9 cellular contexts compared by ENCODE assay signal in the genomic region with DNA sequence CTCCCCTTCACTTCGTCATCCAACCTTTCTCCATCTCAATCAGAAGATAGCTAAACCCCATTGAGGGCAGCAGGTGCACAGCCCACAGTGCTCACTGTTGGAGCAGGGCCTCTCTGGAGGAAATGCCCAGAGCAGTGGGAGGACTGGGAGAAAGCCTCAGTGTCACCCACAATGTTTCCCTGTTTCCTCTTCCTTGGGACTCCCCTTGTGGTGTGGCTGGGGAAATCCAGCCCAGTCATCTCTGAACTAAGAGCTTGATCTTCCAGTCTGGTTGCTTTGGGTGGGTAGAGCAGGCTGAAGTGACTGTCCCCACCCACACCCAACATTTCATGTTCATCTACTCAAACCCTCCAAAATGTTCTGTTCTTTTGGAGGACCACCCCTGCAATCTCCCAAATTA. TPM values are rescaled to one million over a fixed set of nuclear protein-coding genes. Genes with fewer than 3 reads are reported as not detected.
DNase-seq lines count a peak whose midpoint lies in the region; ATAC-seq and TF ChIP-seq lines count a peak whose summit lies in the region.
"Had no signal": no experiment of that assay in that cellular context is flagged by ENCODE, and none has a peak within 500 bp of the region (broad histone marks: within the 10 kb centered on the region; RNA-seq: fewer than 3 reads in every experiment).

No MANE protein-coding gene starts in this region.

- no peak overlapping the region for H3K18ac ChIP-seq in IMR-90 (ENCODE audit: low read depth, low read length)

- no peak overlapping the region for H3K4me2 ChIP-seq in IMR-90 (ENCODE audit: low read depth, low read length)
- H3K4me2 ChIP-seq in smooth muscle cell, result no peak overlapping the region

- no TSS peak for BruUV-seq in IMR-90 (replicated peaks; lab: Mats Ljungman, UMichigan)

- no peak overlapping the region for H2AK9ac ChIP-seq in IMR-90 (replicated peaks; ENCODE audit: low read depth, low read length, poor library complexity)

- H3K4me3 ChIP-seq in BJ (ENCODE audit: low read depth, low read length), result no peak overlapping the region
- no peak overlapping the region for H3K4me3 ChIP-seq in IMR-90 (ENCODE audit: insufficient read depth, low read depth, low read length)
- no peak overlapping the region for H3K4me3 ChIP-seq in choroid plexus epithelial cell (ENCODE audit: low read depth, low read length)
- H3K4me3 ChIP-seq in thyroid gland (replicated peaks in 1 of 3), result no peak overlapping the region
- no peak overlapping the region for H3K4me3 ChIP-seq in smooth muscle cell
- H3K4me3 ChIP-seq: lower lobe of right lung had no signal

- no peak overlapping the region for H2BK120ac ChIP-seq in IMR-90 (ENCODE audit: low read depth, low read length)

- no peak overlapping the region for H2BK20ac ChIP-seq in IMR-90 (ENCODE audit: low read depth, low read length)

- H3K9ac ChIP-seq in IMR-90 (ENCODE audit: low read depth, low read length) (no peak overlapping the region), smooth muscle cell (ENCODE audit: low read depth) (no peak overlapping the region)

- H3K23ac ChIP-seq in IMR-90 (ENCODE audit: low read depth, low read length), result no peak overlapping the region

- POLR2A ChIA-PET in BJ (lab: Charles Lee) (no interaction called here), IMR-90 (lab: Charles Lee; ENCODE audit: unreplicated experiment) (no interaction called here)

- no peaks in the 10 kb centered on the region for H3K79me2 ChIP-seq in smooth muscle cell (ENCODE audit: low read depth)

- CTCF ChIA-PET in BJ (lab: Yijun Ruan, JAX), result interaction anchor here (0.9 kb wide), 1 partner anchor 10 kb away, joined by 3 read pairs; no protein-coding TSS in a partner anchor
- CTCF ChIA-PET in IMR-90 (lab: Yijun Ruan, JAX), result no interaction called here

- in situ Hi-C loops in IMR-90 (cut with MboI; ENCODE audit: low sequenced_read_pairs), result loop anchor here (25.0 kb wide), 1 partner anchor 177 kb away; no protein-coding TSS in a partner anchor

- no peak overlapping the region for H3K27ac ChIP-seq in IMR-90 (ENCODE audit: insufficient read depth, low read length)
- no peak overlapping the region for H3K27ac ChIP-seq in thyroid gland
- H3K27ac ChIP-seq in smooth muscle cell (ENCODE audit: low read depth), result no peak overlapping the region
- H3K27ac ChIP-seq: lower lobe of right lung had no signal

- no peak overlapping the region for H2BK5ac ChIP-seq in IMR-90 (ENCODE audit: low read depth, low read length, poor library complexity, severe bottlenecking)

- no peak overlapping the region for H4K5ac ChIP-seq in IMR-90 (ENCODE audit: low read depth, low read length)

- H3F3A ChIP-seq in smooth muscle cell (ENCODE audit: low read depth), result no peaks in the 10 kb centered on the region

- no peak for TF ChIP-seq RAD21 in IMR-90 (IDR thresholded peaks at IDR 0.05; ENCODE audit: low read length)

- no peak overlapping the region for H4K8ac ChIP-seq in IMR-90 (ENCODE audit: low read depth in 2 of 2, low read length in 2 of 2)

- intact Hi-C loops in IMR-90 (cut with micrococcal nuclease), result no loop called here
- intact Hi-C loops in thyroid gland (cut with DNase I), result loop anchor here (5.0 to 10.0 kb wide), 2 partner anchors 272 to 360 kb away; a partner anchor contains a TSS

- no peaks in the 10 kb centered on the region for H3K36me3 ChIP-seq in BJ (ENCODE audit: control insufficient read depth, insufficient read depth, low read length)
- no peaks in the 10 kb centered on the region for H3K36me3 ChIP-seq in IMR-90 (ENCODE audit: control insufficient read depth, insufficient read depth, low read length)
- H3K36me3 ChIP-seq in thyroid gland, result no peaks in the 10 kb centered on the region
- H3K36me3 ChIP-seq in smooth muscle cell (ENCODE audit: low read depth), result no peaks in the 10 kb centered on the region
- H3K36me3 ChIP-seq: lower lobe of right lung had no signal

- H3K4me1 ChIP-seq in IMR-90 (ENCODE audit: control insufficient read depth, insufficient read depth, low read length) (no peaks in the 10 kb centered on the region; the same call in 1 of the 2 replicates), thyroid gland (no peaks in the 10 kb centered on the region), smooth muscle cell (ENCODE audit: low read depth) (no peaks in the 10 kb centered on the region)

- no peaks in the 10 kb centered on the region for H4K20me1 ChIP-seq in IMR-90 (ENCODE audit: insufficient read depth, low read length)
- no peaks in the 10 kb centered on the region for H4K20me1 ChIP-seq in smooth muscle cell (ENCODE audit: low read depth)

- H3K79me1 ChIP-seq in IMR-90 (ENCODE audit: low read depth in 1 of 2, low read length in 2 of 2), result 0 out of 4 replicates have a peak, but pooled peaks cover 0 to 4% of the 10 kb centered on the region in 2 experiments

- TF ChIP-seq CTCF in BJ (IDR thresholded peaks at IDR 0.05; ENCODE audit: insufficient read depth, low read depth, low read length) (0 out of 2 replicates have a peak, but pooled peaks have one; percentile 7), IMR-90 (conservative IDR thresholded peaks at IDR 0.05; ENCODE audit: low read depth, low read length) (no peak), choroid plexus epithelial cell (conservative IDR thresholded peaks at IDR 0.05; ENCODE audit: low read depth, low read length) (peak; percentile 38), thyroid gland (IDR thresholded peaks at IDR 0.05) (no peak), smooth muscle cell (IDR thresholded peaks at IDR 0.05; ENCODE audit: borderline replicate concordance, insufficient read depth, poor library complexity, severe bottlenecking) (no peak)

- no peaks in the 10 kb centered on the region for H3K27me3 ChIP-seq in BJ (ENCODE audit: control insufficient read depth, insufficient read depth, low read length)
- H3K27me3 ChIP-seq in IMR-90 (ENCODE audit: control insufficient read depth, insufficient read depth, low read length), result no peaks in the 10 kb centered on the region
- no peaks in the 10 kb centered on the region for H3K27me3 ChIP-seq in thyroid gland
- H3K27me3 ChIP-seq in smooth muscle cell (ENCODE audit: low read depth), result no peaks in the 10 kb centered on the region

- no peak overlapping the region for H3K4ac ChIP-seq in IMR-90 (ENCODE audit: low read depth, low read length)

- no CpG with 5 or more reads among the region's 1 CpG for WGBS in IMR-90 (ENCODE audit: extremely low coverage in 2 of 2, insufficient read length in 1 of 2), 2 experiments
- WGBS in thyroid gland, 2 donors, result 81 to 97% methylated on average over 1 of the region's 1 CpG
- 100% methylated on average over 1 of the region's 1 CpG for WGBS in smooth muscle cell (ENCODE audit: low lambda C conversion rate)

- TF ChIP-seq POLR2A in IMR-90 (IDR thresholded peaks at IDR 0.05; ENCODE audit: low read depth, low read length), result no peak
- no peak for TF ChIP-seq POLR2A in thyroid gland (IDR thresholded peaks at IDR 0.05)

- no peak overlapping the region for H3K56ac ChIP-seq in IMR-90 (ENCODE audit: extremely low read depth, insufficient read depth, low read length)

- no peak overlapping the region for H3K14ac ChIP-seq in IMR-90 (replicated peaks; ENCODE audit: low read depth, low read length)

- dilution Hi-C loops in IMR-90 (cut with HindIII; ENCODE audit: low sequenced_read_pairs, unreplicated experiment), result no loop called here

- DNase-seq in BJ (ENCODE audit: low read depth) (no peak), IMR-90 (no peak), choroid plexus epithelial cell (ENCODE audit: low read depth) (no peak), GM19238 (ENCODE audit: insufficient read length, low spot score) (no peak), DMS153 (lab: John Stamatoyannopoulos, UW) (no peak), thyroid gland (no peak), smooth muscle cell (lab: John Stamatoyannopoulos, UW; ENCODE audit: unreplicated experiment) (no peak)
- DNase-seq: lower lobe of right lung had no signal

- H2AK5ac ChIP-seq in IMR-90 (ENCODE audit: low read depth, low read length), result no peak overlapping the region

- no peak overlapping the region for H4K91ac ChIP-seq in IMR-90 (ENCODE audit: insufficient read depth, low read depth, low read length)

- H3K9me3 ChIP-seq in IMR-90 (ENCODE audit: control insufficient read depth, insufficient read depth, low read length), result no peaks in the 10 kb centered on the region
- no peaks in the 10 kb centered on the region for H3K9me3 ChIP-seq in thyroid gland
- H3K9me3 ChIP-seq in smooth muscle cell (replicated peaks; ENCODE audit: low read depth), result no peaks in the 10 kb centered on the region
- H3K9me3 ChIP-seq: lower lobe of right lung had no signal

- H2AFZ ChIP-seq in IMR-90 (replicated peaks; ENCODE audit: low read length, poor library complexity) (peak overlapping the region; percentile 3), smooth muscle cell (ENCODE audit: low read depth) (no peak overlapping the region)

- peak; percentile 43 for ATAC-seq in GM21381 (IDR thresholded peaks at IDR 0.05; ENCODE audit: unreplicated experiment)
- no peak for ATAC-seq in IMR-90 (ENCODE audit: low read depth)

- H2BK15ac ChIP-seq in IMR-90 (ENCODE audit: low read depth, low read length), result no peak overlapping the region

- H3K9me1 ChIP-seq in IMR-90 (ENCODE audit: insufficient read depth, low read length), result no peaks in the 10 kb centered on the region

TF ChIP-seq in IMR-90, 13 proteins besides CTCF, POLR2A, EP300 and RAD21 (continues in another document):
- TF ChIP-seq, protein P1, sequence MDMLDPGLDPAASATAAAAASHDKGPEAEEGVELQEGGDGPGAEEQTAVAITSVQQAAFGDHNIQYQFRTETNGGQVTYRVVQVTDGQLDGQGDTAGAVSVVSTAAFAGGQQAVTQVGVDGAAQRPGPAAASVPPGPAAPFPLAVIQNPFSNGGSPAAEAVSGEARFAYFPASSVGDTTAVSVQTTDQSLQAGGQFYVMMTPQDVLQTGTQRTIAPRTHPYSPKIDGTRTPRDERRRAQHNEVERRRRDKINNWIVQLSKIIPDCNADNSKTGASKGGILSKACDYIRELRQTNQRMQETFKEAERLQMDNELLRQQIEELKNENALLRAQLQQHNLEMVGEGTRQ (IDR thresholded peaks at IDR 0.05; ENCODE audit: low read depth, low read length), result no peak
- TF ChIP-seq FOS (IDR thresholded peaks at IDR 0.05; ENCODE audit: low read depth, low read length) (no peak), MAFK (IDR thresholded peaks at IDR 0.05; ENCODE audit: low read depth, low read length) (no peak), CEBPB (IDR thresholded peaks at IDR 0.05; ENCODE audit: low read depth, low read length) (no peak), MXI1 (IDR thresholded peaks at IDR 0.05; ENCODE audit: borderline replicate concordance, low read depth, low read length) (no peak), CHD1 (IDR thresholded peaks at IDR 0.05; ENCODE audit: low read depth, low read length) (no peak), RFX5 (IDR thresholded peaks at IDR 0.05; ENCODE audit: low read depth, low read length) (no peak)

RNA-seq across cellular contexts. Expression of a gene that starts 29.8 kb away (rescaled TPM):
- 5.7 and 11.3 TPM in 2 replicates for polyA plus RNA-seq in BJ (2011; rRNA removed)
- polyA minus RNA-seq in BJ (2011; rRNA and poly(A)+ RNA removed), result 7.9 and 9.3 TPM in 2 replicates
- 11.1 and 20.3 TPM in 2 replicates for total RNA-seq in IMR-90 (2012; rRNA removed)
- polyA plus RNA-seq in IMR-90 (2012; rRNA removed), result 9.5 and 11.5 TPM in 2 replicates
- polyA plus RNA-seq in IMR-90 (2012; cell fraction: cytosol; rRNA removed), result 2.1 and 3.7 TPM in 2 replicates
- polyA plus RNA-seq in IMR-90 (2012; cell fraction: nucleus; rRNA removed; ENCODE audit: low replicate concordance), result 3.2 and 23.1 TPM in 2 replicates
- total RNA-seq in thyroid gland, result 10 to 100 TPM; 25.5 to 46.0 (median 33.0) TPM
- total RNA-seq in smooth muscle cell, result 24.7 and 38.7 TPM in 2 replicates
- polyA plus RNA-seq in smooth muscle cell, result 18.6 and 26.7 TPM in 2 replicates

Comparison
In these comparisons a context has a peak if more than half of its experiments do, and no peak if none do; other contexts are left out.
1. CTCF ChIP-seq: peak in BJ (single experiment) and choroid plexus epithelial cell (single experiment); none in IMR-90 (single experiment), thyroid gland (0 of 6) and smooth muscle cell (single experiment).